1 cellular context compared by ENCODE assay signal in genomic region chr9:68827833-68828744, GRCh38.
TF ChIP-seq lines count a peak whose summit lies in the region.

No MANE protein-coding gene starts in this region.

TF ChIP-seq in K562, 482 proteins besides CTCF, POLR2A, EP300 and RAD21 (continued from another document):
- TF ChIP-seq, protein P1, sequence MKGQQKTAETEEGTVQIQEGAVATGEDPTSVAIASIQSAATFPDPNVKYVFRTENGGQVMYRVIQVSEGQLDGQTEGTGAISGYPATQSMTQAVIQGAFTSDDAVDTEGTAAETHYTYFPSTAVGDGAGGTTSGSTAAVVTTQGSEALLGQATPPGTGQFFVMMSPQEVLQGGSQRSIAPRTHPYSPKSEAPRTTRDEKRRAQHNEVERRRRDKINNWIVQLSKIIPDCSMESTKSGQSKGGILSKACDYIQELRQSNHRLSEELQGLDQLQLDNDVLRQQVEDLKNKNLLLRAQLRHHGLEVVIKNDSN (CRISPR knock-in tag; IDR thresholded peaks at IDR 0.05), result peak; percentile 53; the same call in 1 of the 2 replicates
- TF ChIP-seq CBFA2T2 (conservative IDR thresholded peaks at IDR 0.05) (peak; percentile 24), TCF3 (CRISPR knock-in tag; IDR thresholded peaks at IDR 0.05) (peak; percentile 61), CBFA2T3 (IDR thresholded peaks at IDR 0.05) (peak; percentile 39), TEAD4 (IDR thresholded peaks at IDR 0.05; ENCODE audit: low read length) (peak; percentile 54), TEAD4 (CRISPR knock-in tag; IDR thresholded peaks at IDR 0.05; ENCODE audit: borderline replicate concordance) (no peak), ZFX (CRISPR knock-in tag; IDR thresholded peaks at IDR 0.05) (peak; percentile 22; the same call in 1 of the 2 replicates), CC2D1A (IDR thresholded peaks at IDR 0.05) (no peak), NR2C2 (CRISPR knock-in tag; IDR thresholded peaks at IDR 0.05) (no peak), NR2C2 (tag; IDR thresholded peaks at IDR 0.05) (peak; percentile 25; the same call in 1 of the 2 replicates), TFE3 (CRISPR knock-in tag; IDR thresholded peaks at IDR 0.05) (peak; percentile 50), MGA (IDR thresholded peaks at IDR 0.05) (peak; percentile 38; the same call in 1 of the 2 replicates), MYNN (IDR thresholded peaks at IDR 0.05) (no peak), MYNN (CRISPR knock-in tag; IDR thresholded peaks at IDR 0.05) (no peak), L3MBTL2 (IDR thresholded peaks at IDR 0.05) (peak; percentile 41; the same call in 1 of the 2 replicates), TRIM24 (IDR thresholded peaks at IDR 0.05) (peak in 1 of 2 experiments; percentile 17; a peak in 1 of 4 replicates), CREB1 (IDR thresholded peaks at IDR 0.05) (0 out of 2 replicates have a peak, but pooled peaks have one; percentile 20), CREB1 (CRISPR knock-in tag; IDR thresholded peaks at IDR 0.05) (no peak), ZNF592 (IDR thresholded peaks at IDR 0.05) (0 out of 2 replicates have a peak, but pooled peaks have one; percentile 27)
- TF ChIP-seq, protein P2, sequence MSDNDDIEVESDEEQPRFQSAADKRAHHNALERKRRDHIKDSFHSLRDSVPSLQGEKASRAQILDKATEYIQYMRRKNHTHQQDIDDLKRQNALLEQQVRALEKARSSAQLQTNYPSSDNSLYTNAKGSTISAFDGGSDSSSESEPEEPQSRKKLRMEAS (CRISPR knock-in tag; IDR thresholded peaks at IDR 0.05), result peak; percentile 37; the same call in 1 of the 2 replicates
